ENCODE assay signal across 11 cellular contexts in genomic region chr6:75568100-75568499, GRCh38.
"Had no signal": no experiment of that assay in that cellular context is flagged by ENCODE, and none has a peak within 500 bp of the region (broad histone marks: within the 10 kb centered on the region; RNA-seq: fewer than 3 reads in every experiment).

No MANE protein-coding gene starts in this region.

- H3K4me1 Mint-ChIP-seq: GM23338, H9 had no signal

- FAIRE-seq: H1, H54 had no signal

- H3K4me3 Mint-ChIP-seq: GM23338, H9, HFFc6 had no signal

- H2AFZ ChIP-seq: GM23248, GM23338 had no signal

- H3K4me2 ChIP-seq: GM23338 had no signal

- H3K27ac Mint-ChIP-seq: GM23338, H9, HFFc6 had no signal

- H3K4me3 ChIP-seq: GM23248, GM23338, HAP-1 had no signal

- DNase-seq: GM23248, GOT3, H7, H9, HCEC 1CT, HFFc6 had no signal

- H3K27ac ChIP-seq: GM23248 had no signal

- H3K9ac ChIP-seq: GM23248 had no signal

- ATAC-seq: GM23338, HCT116 had no signal

- H3K4me1 ChIP-seq: HAP-1 had no signal

- H3K36me3 ChIP-seq: HAP-1 had no signal
